ENCODE assay signal across 8 cellular contexts in the genomic region with DNA sequence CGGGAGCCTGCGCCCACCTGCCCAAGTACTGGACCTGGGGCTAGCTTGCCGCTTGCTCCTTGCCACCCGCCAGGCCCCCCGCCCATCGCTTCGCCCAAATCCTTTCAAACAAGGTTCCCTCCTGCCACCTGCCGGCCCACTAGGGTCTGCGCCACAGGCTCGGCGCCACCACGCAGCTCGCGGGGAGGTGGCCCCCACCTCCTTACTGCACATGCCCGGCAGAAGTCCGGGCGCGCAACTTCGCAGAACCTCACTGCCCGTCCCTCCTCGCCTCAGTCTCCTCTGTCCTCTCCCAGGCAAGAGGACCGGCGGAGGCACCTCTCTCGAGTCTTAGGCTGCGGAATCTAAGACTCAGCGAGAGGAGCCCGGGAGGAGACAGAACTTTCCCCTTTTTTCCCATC. TPM values are rescaled to one million over a fixed set of nuclear protein-coding genes. Genes with fewer than 3 reads are reported as not detected.
DNase-seq lines count a peak whose midpoint lies in the region; ATAC-seq, FAIRE-seq and TF ChIP-seq lines count a peak whose summit lies in the region.

No MANE protein-coding gene starts in this region.

- peak; percentile 24 for TF ChIP-seq CTCF in D721Med (IDR thresholded peaks at IDR 0.05; ENCODE audit: insufficient read depth, missing control alignments)
- TF ChIP-seq CTCF in Loucy (conservative IDR thresholded peaks at IDR 0.05; ENCODE audit: low read length), result peak; percentile 58
- peak; percentile 22 for TF ChIP-seq CTCF in fibroblast of mammary gland (conservative IDR thresholded peaks at IDR 0.05; ENCODE audit: control insufficient read depth, insufficient read depth, low read depth, low read length)
- peak; percentile 59 for TF ChIP-seq CTCF in progenitor cell of endocrine pancreas (IDR thresholded peaks at IDR 0.05; ENCODE audit: unreplicated experiment)

- peak overlapping the region; percentile 39 for H3K4me2 ChIP-seq in Loucy (ENCODE audit: low read depth, low read length, poor library complexity, severe bottlenecking)

- FAIRE-seq in D721Med (lab: Jason Lieb, UNC), result no peak

- no peaks in the 10 kb centered on the region for H3K9me2 ChIP-seq in Loucy (replicated peaks; ENCODE audit: low read depth, low read length)

- peaks cover 17% of the 10 kb centered on the region for H3K36me3 Mint-ChIP-seq in progenitor cell of endocrine pancreas (ENCODE audit: insufficient read depth)

- no peaks in the 10 kb centered on the region for H3K9me3 Mint-ChIP-seq in progenitor cell of endocrine pancreas (ENCODE audit: low read depth)

- peak overlapping the region; percentile 45 for H3K4me3 ChIP-seq in Loucy (ENCODE audit: low read length, poor library complexity, severe bottlenecking)
- no peak overlapping the region for H3K4me3 ChIP-seq in fibroblast of mammary gland (ENCODE audit: control insufficient read depth, low read depth, low read length)

- H2AFZ ChIP-seq in Loucy (ENCODE audit: low read length), result peak overlapping the region; percentile 71

- no peaks in the 10 kb centered on the region for H4K20me1 ChIP-seq in Loucy (ENCODE audit: insufficient read depth, low read length, poor library complexity, severe bottlenecking)

- H3K27ac Mint-ChIP-seq in progenitor cell of endocrine pancreas, result no peak overlapping the region

- H3K4me1 Mint-ChIP-seq in progenitor cell of endocrine pancreas (ENCODE audit: low read depth), result peaks cover 8% of the 10 kb centered on the region

- no peaks in the 10 kb centered on the region for H3K79me2 ChIP-seq in Loucy (ENCODE audit: insufficient read depth, low read length)

- H3K4me3 Mint-ChIP-seq in progenitor cell of endocrine pancreas (ENCODE audit: low read depth), result peak overlapping the region; percentile 37

- peaks cover 64% of the 10 kb centered on the region for H3K27me3 Mint-ChIP-seq in progenitor cell of endocrine pancreas

- no peaks in the 10 kb centered on the region for H3K27me3 ChIP-seq in Loucy (ENCODE audit: insufficient read depth, low read length, poor library complexity, severe bottlenecking)

- H3K9me3 ChIP-seq in Loucy (ENCODE audit: insufficient read depth, low read depth, low read length), result no peaks in the 10 kb centered on the region

- H3K4me1 ChIP-seq in Loucy (ENCODE audit: insufficient read depth, low read length, poor library complexity, severe bottlenecking), result no peaks in the 10 kb centered on the region

- H3F3A ChIP-seq in Loucy (ENCODE audit: low read depth), result no peaks in the 10 kb centered on the region

- ATAC-seq in HG03175 (IDR thresholded peaks at IDR 0.05; ENCODE audit: unreplicated experiment) (no peak), HG03520 (IDR thresholded peaks at IDR 0.05; ENCODE audit: unreplicated experiment) (no peak)

- no peaks in the 10 kb centered on the region for H3K36me3 ChIP-seq in Loucy (ENCODE audit: insufficient read depth, low read length)

- DNase-seq in D721Med (ENCODE audit: insufficient read length, low spot score) (no peak), fibroblast of mammary gland (ENCODE audit: low read depth) (peak; percentile 17), progenitor cell of endocrine pancreas (ENCODE audit: low spot score, unreplicated experiment) (no peak), OCI-M1 (lab: John Stamatoyannopoulos, UW) (no peak)
- DNase-seq in activated CD8-positive, alpha-beta memory T cell treated with anti-CD3 and anti-CD28 coated beads, Interleukin-2, amount 50 U/mL, for 48 hours, result peak; percentile 66

- H3K9ac ChIP-seq in Loucy (ENCODE audit: low read depth, low read length, poor library complexity, severe bottlenecking), result no peak overlapping the region

RNA-seq across cellular contexts. Expression of a gene that starts 11.2 kb away (rescaled TPM):
- 4.3 and 4.4 TPM in 2 replicates for total RNA-seq in progenitor cell of endocrine pancreas

RNA-seq across cellular contexts. Expression of a gene that starts 13.0 kb away (rescaled TPM):
- total RNA-seq in progenitor cell of endocrine pancreas, result 1,570 and 1,613 TPM in 2 replicates

Comparison
In these comparisons a context has a peak if more than half of its experiments do, and no peak if none do; other contexts are left out.
1. DNase-seq: peak in activated CD8-positive, alpha-beta memory T cell treated with anti-CD3 and anti-CD28 coated beads, Interleukin-2, amount 50 U/mL, for 48 hours (single experiment) and fibroblast of mammary gland (single experiment); none in D721Med (single experiment), progenitor cell of endocrine pancreas (single experiment) and OCI-M1 (single experiment).
2. Peak in every context shown above with its lines, with median percentiles within 50 percentile points of each other: CTCF ChIP-seq.